ENCODE assay signal across 12 cellular contexts in the genomic region with DNA sequence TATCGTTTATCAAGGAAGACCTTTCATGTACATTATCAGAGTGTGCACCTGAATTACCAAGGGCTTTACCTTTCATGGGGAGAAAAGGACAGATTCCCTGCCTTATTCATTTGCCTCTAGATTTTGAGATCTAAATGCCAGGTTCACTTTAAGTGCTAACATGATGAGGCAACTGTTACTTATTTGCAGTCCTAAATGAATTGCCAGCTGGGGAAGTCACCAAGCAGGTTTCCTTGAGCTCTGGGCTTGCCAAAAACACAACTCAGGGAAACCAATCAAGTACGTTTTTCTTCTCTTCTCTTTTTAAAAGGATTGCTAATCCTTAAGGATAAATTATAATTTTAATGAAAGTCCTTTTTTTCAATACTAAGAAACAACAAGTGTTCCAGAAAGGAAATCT.
A peak's percentile ranks its signal among the peaks of the same experiment; 100 is the strongest.
DNase-seq lines count a peak whose midpoint lies in the region; ATAC-seq, FAIRE-seq and TF ChIP-seq lines count a peak whose summit lies in the region.
"Had no signal": no experiment of that assay in that cellular context is flagged by ENCODE, and none has a peak within 500 bp of the region (broad histone marks: within the 10 kb centered on the region; RNA-seq: fewer than 3 reads in every experiment).

No MANE protein-coding gene starts in this region.

- H3K4me1 ChIP-seq in A673 (ENCODE audit: insufficient read depth, low read length, poor library complexity, severe bottlenecking) = peaks cover 32% of the 10 kb centered on the region
- no peaks in the 10 kb centered on the region for H3K4me1 ChIP-seq in HEK293 (ENCODE audit: control insufficient read depth, insufficient read depth, low read length)
- H3K4me1 ChIP-seq in mucosa of descending colon (ENCODE audit: low read depth) = peaks cover 2% of the 10 kb centered on the region

- no TSS peak for BruUV-seq in A673 (replicated peaks; lab: Mats Ljungman, UMichigan)

- H3K36me3 Mint-ChIP-seq in chondrocyte (ENCODE audit: low read depth) = peaks cover 29% of the 10 kb centered on the region
- no peaks in the 10 kb centered on the region for H3K36me3 Mint-ChIP-seq in glutamatergic neuron (ENCODE audit: unreplicated experiment)

- intact Hi-C loops in A673 (cut with micrococcal nuclease; ENCODE audit: unreplicated experiment) = no loop called here
- intact Hi-C loops in mucosa of descending colon (cut with DNase I, micrococcal nuclease) = no loop called here
- intact Hi-C loops in cardiac septum (cut with DNase I) = no loop called here

- H3K27me3 Mint-ChIP-seq in chondrocyte (ENCODE audit: low read depth) = no peaks in the 10 kb centered on the region
- H3K27me3 Mint-ChIP-seq in glutamatergic neuron (ENCODE audit: unreplicated experiment) = peaks cover 2% of the 10 kb centered on the region
- H3K27me3 Mint-ChIP-seq: activated CD8-positive, alpha-beta memory T cell treated with anti-CD3 and anti-CD28 coated beads, Interleukin-2, amount 10 ng/mL, durations not matched to agents 7 days and 5 days had no signal

- H3K36me3 ChIP-seq in A673 (ENCODE audit: insufficient read depth, low read length, poor library complexity, severe bottlenecking) (peaks cover 24% of the 10 kb centered on the region), HEK293 (ENCODE audit: control insufficient read depth in 2 of 2, insufficient read depth in 1 of 2, low read length in 2 of 2) (peaks cover 3 to 19% of the 10 kb centered on the region in 2 experiments; a peak in 1 of 3 replicates), mucosa of descending colon (ENCODE audit: low read depth) (no peaks in the 10 kb centered on the region)

- H3K4me3 Mint-ChIP-seq in chondrocyte (ENCODE audit: unreplicated experiment) (no peak overlapping the region), glutamatergic neuron (ENCODE audit: unreplicated experiment) (no peak overlapping the region)
- H3K4me3 Mint-ChIP-seq: activated CD8-positive, alpha-beta memory T cell treated with anti-CD3 and anti-CD28 coated beads, Interleukin-2, amount 10 ng/mL, durations not matched to agents 7 days and 5 days; T-helper 2 cell treated with Interferon-gamma antibody and Interleukin-4, amounts not matched to agents 5 μg/mL and 100 μg/mL, for 36 hours had no signal

- H3K9me3 Mint-ChIP-seq in chondrocyte (ENCODE audit: low read depth) (no peaks in the 10 kb centered on the region), glutamatergic neuron (ENCODE audit: unreplicated experiment) (peaks cover 9% of the 10 kb centered on the region)
- H3K9me3 Mint-ChIP-seq: T-helper 2 cell treated with Interferon-gamma antibody and Interleukin-4, amounts not matched to agents 5 μg/mL and 100 μg/mL, for 36 hours had no signal

- POLR2A ChIA-PET in A673 (lab: Charles Lee; ENCODE audit: low non-redundant PET) = no interaction called here
- POLR2A ChIA-PET in HEK293 (lab: Yijun Ruan, JAX) = interaction anchor here (0.6 to 0.7 kb wide), 2 partner anchors 27 to 269 kb away, joined by 3 to 4 read pairs; no protein-coding TSS in a partner anchor

- H3K4me1 Mint-ChIP-seq in chondrocyte (ENCODE audit: low read depth) (peaks cover 73% of the 10 kb centered on the region), glutamatergic neuron (ENCODE audit: low read depth, unreplicated experiment) (peaks cover 19% of the 10 kb centered on the region)

- TF ChIP-seq CTCF in A673 (conservative IDR thresholded peaks at IDR 0.05; ENCODE audit: low read depth, low read length) = no peak
- TF ChIP-seq CTCF in HEK293 (tag by site-specific recombination; IDR thresholded peaks at IDR 0.05) = no peak
- TF ChIP-seq CTCF in chondrocyte (IDR thresholded peaks at IDR 0.05) = no peak
- no peak for TF ChIP-seq CTCF in mucosa of descending colon (IDR thresholded peaks at IDR 0.05)
- TF ChIP-seq CTCF in glutamatergic neuron (IDR thresholded peaks at IDR 0.05; ENCODE audit: partially characterized antibody, unreplicated experiment) = no peak

- peak; percentile 31 for DNase-seq in A673 (ENCODE audit: low spot score)
- no peak for DNase-seq in chondrocyte (ENCODE audit: low spot score)
- peak in 1 of 3 donors; percentile 74 for DNase-seq in mucosa of descending colon
- no peak for DNase-seq in glutamatergic neuron
- DNase-seq in GM19238 (ENCODE audit: insufficient read length, low spot score) = no peak
- no peak for DNase-seq in HTR-8/SVneo (ENCODE audit: insufficient read length, low spot score)
- no peak for DNase-seq in cardiac septum (ENCODE audit: low spot score)
- DNase-seq: activated CD8-positive, alpha-beta memory T cell treated with anti-CD3 and anti-CD28 coated beads, Interleukin-2, amount 10 ng/mL, durations not matched to agents 7 days and 5 days; right cardiac atrium had no signal

- H3K27ac Mint-ChIP-seq in chondrocyte (ENCODE audit: unreplicated experiment) = peak overlapping the region; percentile 55
- H3K27ac Mint-ChIP-seq in glutamatergic neuron (ENCODE audit: unreplicated experiment) = no peak overlapping the region
- H3K27ac Mint-ChIP-seq: activated CD8-positive, alpha-beta memory T cell treated with anti-CD3 and anti-CD28 coated beads, Interleukin-2, amount 10 ng/mL, durations not matched to agents 7 days and 5 days; T-helper 2 cell treated with Interferon-gamma antibody and Interleukin-4, amounts not matched to agents 5 μg/mL and 100 μg/mL, for 36 hours had no signal

- peak; percentile 79 for ATAC-seq in mucosa of descending colon
- ATAC-seq: activated CD8-positive, alpha-beta memory T cell treated with anti-CD3 and anti-CD28 coated beads, Interleukin-2, amount 10 ng/mL, durations not matched to agents 7 days and 5 days had no signal

- H3K27ac ChIP-seq in A673 (ENCODE audit: low read depth, low read length, poor library complexity, severe bottlenecking) (peak overlapping the region; percentile 19), HEK293 (ENCODE audit: extremely low read depth, low read depth, low read length) (no peak overlapping the region)
- H3K27ac ChIP-seq: BLaER1 had no signal

- H3K9me3 ChIP-seq in A673 (ENCODE audit: low read depth, low read length, poor library complexity, severe bottlenecking) (no peaks in the 10 kb centered on the region), HEK293 (ENCODE audit: control insufficient read depth, insufficient read depth, low read depth, low read length) (no peaks in the 10 kb centered on the region), mucosa of descending colon (no peaks in the 10 kb centered on the region)
- H3K9me3 ChIP-seq: BLaER1 had no signal

- CTCF ChIA-PET in A673 (lab: Charles Lee) (no interaction called here), HEK293 (lab: Yijun Ruan, JAX) (interaction anchor here (0.7 to 1.7 kb wide), 2 partner anchors 9 to 92 kb away, joined by 4 to 7 read pairs; no protein-coding TSS in a partner anchor)

- no peak for FAIRE-seq in HTR-8/SVneo (lab: Jason Lieb, UNC)

- H3K4me3 ChIP-seq in A673 (ENCODE audit: low read depth, low read length, poor library complexity, severe bottlenecking) (no peak overlapping the region), HEK293 (ENCODE audit: low read depth, low read length) (no peak overlapping the region), mucosa of descending colon (no peak overlapping the region)
- H3K4me3 ChIP-seq: BLaER1 had no signal

- no peaks in the 10 kb centered on the region for H3K27me3 ChIP-seq in A673 (replicated peaks; ENCODE audit: insufficient read depth, low read depth, low read length, poor library complexity)
- H3K27me3 ChIP-seq: BLaER1 had no signal

TF ChIP-seq in HEK293, 187 proteins besides CTCF, POLR2A, EP300 and RAD21:
- TF ChIP-seq, protein P1, sequence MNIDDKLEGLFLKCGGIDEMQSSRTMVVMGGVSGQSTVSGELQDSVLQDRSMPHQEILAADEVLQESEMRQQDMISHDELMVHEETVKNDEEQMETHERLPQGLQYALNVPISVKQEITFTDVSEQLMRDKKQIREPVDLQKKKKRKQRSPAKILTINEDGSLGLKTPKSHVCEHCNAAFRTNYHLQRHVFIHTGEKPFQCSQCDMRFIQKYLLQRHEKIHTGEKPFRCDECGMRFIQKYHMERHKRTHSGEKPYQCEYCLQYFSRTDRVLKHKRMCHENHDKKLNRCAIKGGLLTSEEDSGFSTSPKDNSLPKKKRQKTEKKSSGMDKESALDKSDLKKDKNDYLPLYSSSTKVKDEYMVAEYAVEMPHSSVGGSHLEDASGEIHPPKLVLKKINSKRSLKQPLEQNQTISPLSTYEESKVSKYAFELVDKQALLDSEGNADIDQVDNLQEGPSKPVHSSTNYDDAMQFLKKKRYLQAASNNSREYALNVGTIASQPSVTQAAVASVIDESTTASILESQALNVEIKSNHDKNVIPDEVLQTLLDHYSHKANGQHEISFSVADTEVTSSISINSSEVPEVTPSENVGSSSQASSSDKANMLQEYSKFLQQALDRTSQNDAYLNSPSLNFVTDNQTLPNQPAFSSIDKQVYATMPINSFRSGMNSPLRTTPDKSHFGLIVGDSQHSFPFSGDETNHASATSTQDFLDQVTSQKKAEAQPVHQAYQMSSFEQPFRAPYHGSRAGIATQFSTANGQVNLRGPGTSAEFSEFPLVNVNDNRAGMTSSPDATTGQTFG (tag by site-specific recombination; IDR thresholded peaks at IDR 0.05; ENCODE audit: borderline replicate concordance) = no peak
- TF ChIP-seq ZNF658 (tag by site-specific recombination; IDR thresholded peaks at IDR 0.05) = no peak
- 0 out of 2 replicates have a peak, but pooled peaks have one; percentile 12 for TF ChIP-seq PRDM1 (tag by site-specific recombination; IDR thresholded peaks at IDR 0.05)
